Comparison of ENCODE assay signal across 33 cellular contexts in the genomic region with DNA sequence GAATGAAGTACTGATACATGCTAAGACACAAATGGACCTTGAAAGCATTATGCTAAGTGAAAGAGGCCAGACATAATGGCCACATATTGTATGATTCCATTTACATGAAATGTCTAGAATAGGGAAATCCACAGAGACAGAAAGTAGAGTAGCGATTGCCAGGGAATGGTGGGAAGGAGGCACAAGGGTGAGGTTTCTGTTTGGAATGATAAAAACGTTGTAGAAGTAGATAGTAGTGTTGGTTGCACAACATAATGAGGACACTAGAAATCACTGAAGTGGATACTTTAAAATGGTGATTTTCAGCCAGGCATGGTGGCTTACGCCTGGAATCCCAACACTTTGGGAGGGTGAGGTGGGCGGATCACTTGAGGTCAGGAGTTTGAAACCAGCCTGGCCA.
DNase-seq lines count a peak whose midpoint lies in the region; ATAC-seq and TF ChIP-seq lines count a peak whose summit lies in the region.
"Had no signal": no experiment of that assay in that cellular context is flagged by ENCODE, and none has a peak within 500 bp of the region (broad histone marks: within the 10 kb centered on the region; RNA-seq: fewer than 3 reads in every experiment).

No MANE protein-coding gene starts in this region.

- H3K79me2 ChIP-seq in hepatocyte (no peaks in the 10 kb centered on the region), OCI-LY7 (ENCODE audit: insufficient read depth, low read depth, low read length) (no peaks in the 10 kb centered on the region)

- WGBS in hepatocyte (ENCODE audit: low lambda C conversion rate, missing lambda C conversion rate): 88% methylated on average over 4 of the region's 4 CpGs
- WGBS in transverse colon (ENCODE audit: low coverage in 1 of 2), 2 donors: 71 to 83% methylated on average over 4 of the region's 4 CpGs

- no peak overlapping the region for H3K4me3 ChIP-seq in cardiac fibroblast (replicated peaks in 1 of 2; ENCODE audit: low read depth in 2 of 2, low read length in 2 of 2)
- no peak overlapping the region for H3K4me3 ChIP-seq in hepatocyte
- no peak overlapping the region for H3K4me3 ChIP-seq in upper lobe of right lung
- no peak overlapping the region for H3K4me3 ChIP-seq in transverse colon
- H3K4me3 ChIP-seq in OCI-LY7 (ENCODE audit: low read depth, low read length, poor library complexity, severe bottlenecking): no peak overlapping the region
- H3K4me3 ChIP-seq: MG63, pancreas, Peyer's patch had no signal

- DNase-seq in HCEC 1CT: peak; percentile 31
- peak; percentile 47 to 64 for DNase-seq in cardiac fibroblast (ENCODE audit: low read depth in 2 of 2)
- DNase-seq in hepatocyte (ENCODE audit: low spot score): no peak
- DNase-seq in upper lobe of right lung: no peak
- no peak for DNase-seq in NCI-H82 treated with DMSO at 0.1 percent for 48 hours (lab: John Stamatoyannopoulos, UW; ENCODE audit: unreplicated experiment)
- no peak for DNase-seq in transverse colon
- DNase-seq in OCI-LY7 (ENCODE audit: low spot score): no peak
- DNase-seq: activated CD4-positive, alpha-beta T cell treated with anti-CD3 and anti-CD28 coated beads for 4 hours; anterior cingulate cortex; BE2C; caudate nucleus; CD8-positive, alpha-beta T cell; EL; endodermal cell; H7; hypothalamus; left cardiac atrium; mammary epithelial cell; MG63; NCI-H1105 treated with DMSO at 0.1 percent for 48 hours; NCI-H1930; NCI-H2171 treated with DMSO at 0.1 percent for 48 hours; NCI-H526 treated with DMSO at 0.1 percent for 48 hours; pancreas; Peyer's patch; retina; SIG-M5; small intestine; stimulated activated naive CD4-positive, alpha-beta T cell; SW 1271; T-helper 9 cell had no signal

- in situ Hi-C loops in transverse colon (cut with MboI; ENCODE audit: low pct_ligation_motif_present in 1 of 4, low pct_unique_long_range_greater_than_20kb in 1 of 4, low sequenced_read_pairs in 3 of 4): no loop called here

- H3K27me3 ChIP-seq in hepatocyte: no peaks in the 10 kb centered on the region
- H3K27me3 ChIP-seq in upper lobe of right lung: no peaks in the 10 kb centered on the region
- no peaks in the 10 kb centered on the region for H3K27me3 ChIP-seq in transverse colon
- H3K27me3 ChIP-seq: BE2C, MG63, pancreas, Peyer's patch had no signal

- peak; percentile 53 for ATAC-seq in upper lobe of right lung
- ATAC-seq: CD8-positive, alpha-beta T cell; pancreas had no signal

- H3K36me3 ChIP-seq in hepatocyte (replicated peaks; ENCODE audit: insufficient read depth, low read depth): no peaks in the 10 kb centered on the region
- no peaks in the 10 kb centered on the region for H3K36me3 ChIP-seq in upper lobe of right lung
- no peaks in the 10 kb centered on the region for H3K36me3 ChIP-seq in transverse colon
- H3K36me3 ChIP-seq in OCI-LY7 (ENCODE audit: insufficient read depth, low read length): no peaks in the 10 kb centered on the region
- H3K36me3 ChIP-seq: BE2C, MG63, pancreas, Peyer's patch had no signal

- no peak for TF ChIP-seq EP300 in transverse colon (IDR thresholded peaks at IDR 0.05; ENCODE audit: low read depth)

- intact Hi-C loops in upper lobe of right lung (cut with DNase I) (no loop called here), transverse colon (cut with DNase I; ENCODE audit: low total_unique reads) (no loop called here), OCI-LY7 (cut with micrococcal nuclease; ENCODE audit: unreplicated experiment) (no loop called here)

- CTCF ChIA-PET in OCI-LY7 (lab: Charles Lee; ENCODE audit: unreplicated experiment): interaction anchor here (0.6 kb wide), 1 partner anchor 333 kb away, joined by 4 read pairs; no protein-coding TSS in a partner anchor

- H2AFZ ChIP-seq in hepatocyte (no peak overlapping the region), OCI-LY7 (ENCODE audit: low read length) (no peak overlapping the region)

- BruUV-seq in OCI-LY7 (replicated peaks; lab: Mats Ljungman, UMichigan): no TSS peak

- H3K9me3 ChIP-seq in hepatocyte (ENCODE audit: low read depth): no peaks in the 10 kb centered on the region
- no peaks in the 10 kb centered on the region for H3K9me3 ChIP-seq in upper lobe of right lung
- no peaks in the 10 kb centered on the region for H3K9me3 ChIP-seq in transverse colon
- H3K9me3 ChIP-seq in OCI-LY7 (ENCODE audit: low read length): no peaks in the 10 kb centered on the region
- H3K9me3 ChIP-seq: BE2C, MG63, pancreas, Peyer's patch had no signal

- H3K9me2 ChIP-seq in hepatocyte (replicated peaks; ENCODE audit: insufficient read depth) (no peaks in the 10 kb centered on the region), OCI-LY7 (ENCODE audit: insufficient read depth, low read length) (no peaks in the 10 kb centered on the region)

- TF ChIP-seq CTCF in cardiac fibroblast (IDR thresholded peaks at IDR 0.05; ENCODE audit: low read depth, low read length) (no peak), hepatocyte (IDR thresholded peaks at IDR 0.05; ENCODE audit: poor library complexity) (no peak), upper lobe of right lung (IDR thresholded peaks at IDR 0.05) (no peak), transverse colon (IDR thresholded peaks at IDR 0.05) (no peak), OCI-LY7 (conservative IDR thresholded peaks at IDR 0.05; ENCODE audit: low read length) (no peak)

- H4K20me1 ChIP-seq in hepatocyte (ENCODE audit: insufficient read depth, poor library complexity, severe bottlenecking) (no peaks in the 10 kb centered on the region), OCI-LY7 (ENCODE audit: insufficient read depth, low read length) (no peaks in the 10 kb centered on the region)

- POLR2A ChIA-PET in OCI-LY7 (lab: Charles Lee): no interaction called here

- H3K4me1 ChIP-seq in hepatocyte (ENCODE audit: insufficient read depth): peaks cover 20% of the 10 kb centered on the region
- H3K4me1 ChIP-seq in upper lobe of right lung: peaks cover 5% of the 10 kb centered on the region
- H3K4me1 ChIP-seq in transverse colon: peaks cover 0 to 6% (median 2%) of the 10 kb centered on the region in 4 donors
- H3K4me1 ChIP-seq in OCI-LY7 (ENCODE audit: insufficient read depth, low read length, poor library complexity, severe bottlenecking): no peaks in the 10 kb centered on the region
- H3K4me1 ChIP-seq: BE2C, pancreas, Peyer's patch had no signal

- no peak for TF ChIP-seq POLR2A in transverse colon (IDR thresholded peaks at IDR 0.05)

- no peak overlapping the region for H3K4me2 ChIP-seq in hepatocyte
- H3K4me2 ChIP-seq in OCI-LY7 (ENCODE audit: low read length): no peak overlapping the region
- H3K4me2 ChIP-seq: KMS-11 had no signal

- peak overlapping the region; percentile 39 for H3K27ac ChIP-seq in hepatocyte
- H3K27ac ChIP-seq in upper lobe of right lung: no peak overlapping the region
- no peak overlapping the region for H3K27ac ChIP-seq in transverse colon
- H3K27ac ChIP-seq in OCI-LY7 (ENCODE audit: low read depth, low read length, poor library complexity, severe bottlenecking): no peak overlapping the region
- H3K27ac ChIP-seq: HL-60, KMS-11, pancreas, Peyer's patch had no signal

Comparison
In these comparisons a context has a peak if more than half of its experiments do, and no peak if none do; other contexts are left out.
1. DNase-seq: peak in HCEC 1CT (single experiment) and cardiac fibroblast (2 of 2); none in hepatocyte (single experiment), upper lobe of right lung (single experiment), NCI-H82 treated with DMSO at 0.1 percent for 48 hours (single experiment), transverse colon (single experiment) and OCI-LY7 (single experiment).